ENCODE assay signal across 30 cellular contexts in the genomic region with DNA sequence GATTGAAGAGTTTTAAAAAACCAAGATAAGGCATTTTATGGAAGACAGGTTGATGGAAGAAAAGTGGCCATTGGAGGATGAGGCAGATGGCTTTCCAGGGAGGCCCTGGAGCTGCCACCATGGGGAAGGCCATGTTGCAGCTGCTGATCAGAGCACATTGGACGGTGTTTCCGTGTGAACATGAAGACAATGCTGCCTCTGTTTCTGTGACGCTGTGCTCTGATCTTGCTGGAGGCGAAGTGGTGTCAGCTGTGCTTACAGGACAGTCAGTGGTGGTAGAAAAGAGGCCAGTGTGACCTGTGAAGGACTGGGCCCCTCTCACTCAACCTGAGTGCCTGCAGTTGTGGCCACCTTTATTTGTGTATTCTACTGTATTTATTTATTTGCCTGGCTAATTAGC.
DNase-seq lines count a peak whose midpoint lies in the region; ATAC-seq and TF ChIP-seq lines count a peak whose summit lies in the region.
"Had no signal": no experiment of that assay in that cellular context is flagged by ENCODE, and none has a peak within 500 bp of the region (broad histone marks: within the 10 kb centered on the region; RNA-seq: fewer than 3 reads in every experiment).

No MANE protein-coding gene starts in this region.

- no peaks in the 10 kb centered on the region for H3K36me3 Mint-ChIP-seq in naive thymus-derived CD8-positive, alpha-beta T cell
- H3K36me3 Mint-ChIP-seq: activated CD8-positive, alpha-beta memory T cell treated with anti-CD3 and anti-CD28 coated beads, Interleukin-2, amount 10 ng/mL, durations not matched to agents 7 days and 5 days; CD4-positive, alpha-beta memory T cell; mesothelial cell of epicardium had no signal

- no peaks in the 10 kb centered on the region for H3K27me3 ChIP-seq in dorsolateral prefrontal cortex
- H3K27me3 ChIP-seq: body of pancreas, sigmoid colon had no signal

- peak in 4 of 56 donors; percentile 12 to 21 (median 18) for TF ChIP-seq CTCF in dorsolateral prefrontal cortex (IDR thresholded peaks at IDR 0.05 in 54 of 56, conservative IDR thresholded peaks at IDR 0.05 in 2 of 56; ENCODE audit: low read depth in 1 of 56, partially characterized antibody in 56 of 56)

- H3K4me3 ChIP-seq in dorsolateral prefrontal cortex, result no peak overlapping the region
- H3K4me3 ChIP-seq: body of pancreas, heart right ventricle, left ventricle myocardium inferior, sigmoid colon had no signal

- POLR2A ChIA-PET in naive thymus-derived CD8-positive, alpha-beta T cell (lab: Charles Lee), result no interaction called here

- peaks cover 14 to 48% (median 21%) of the 10 kb centered on the region in 5 donors for H3K27me3 Mint-ChIP-seq in naive thymus-derived CD8-positive, alpha-beta T cell

- peak; percentile 55 to 66 for DNase-seq in NCI-H526 (lab: John Stamatoyannopoulos, UW)
- DNase-seq in dorsolateral prefrontal cortex, result peak in 9 of 10 donors; percentile 24 to 77 (median 56)
- no peak for DNase-seq in left colon
- DNase-seq in putamen (ENCODE audit: low spot score), result peak; percentile 63
- no peak for DNase-seq in activated naive CD4-positive, alpha-beta T cell (lab: John Stamatoyannopoulos, UW)
- DNase-seq in naive thymus-derived CD8-positive, alpha-beta T cell, result no peak
- no peak for DNase-seq in germinal center (ENCODE audit: low spot score)
- no peak for DNase-seq in cerebellum (ENCODE audit: low spot score)
- DNase-seq: activated CD4-positive, alpha-beta T cell treated with anti-CD3 and anti-CD28 coated beads, Interleukin-2, amount 50 U/mL, for 1 hour; activated CD8-positive, alpha-beta memory T cell treated with anti-CD3 and anti-CD28 coated beads, Interleukin-2, amount 10 ng/mL, durations not matched to agents 7 days and 5 days; activated T-cell treated with anti-CD3 and anti-CD28 coated beads, Interleukin-2, amount 50 U/mL, for 48 hours; body of pancreas; CD4-positive, alpha-beta memory T cell; cerebellar nuclear complex; GOT3; heart right ventricle; left ventricle myocardium inferior; NCI-H187; NCI-H2171 treated with DMSO at 0.1 percent for 48 hours; NCI-H510A treated with DMSO at 0.1 percent for 48 hours; NK-92 treated with Interleukin-12 subunit alpha and Interleukin-12 subunit beta, amount 100 ng/mL, for 24 hours; PC-3; sigmoid colon; stimulated activated CD4-positive, alpha-beta T cell treated with anti-CD3 and anti-CD28 coated beads, Interleukin-15, amount 100 ng/mL, for 24 hours; stimulated activated naive CD4-positive, alpha-beta T cell had no signal

- no peaks in the 10 kb centered on the region for H3K9me3 Mint-ChIP-seq in naive thymus-derived CD8-positive, alpha-beta T cell
- H3K9me3 Mint-ChIP-seq: nephron had no signal

- intact Hi-C loops in dorsolateral prefrontal cortex (cut with DNase I), result no loop called here
- intact Hi-C loops in left colon (cut with DNase I, micrococcal nuclease), result no loop called here

- H3K4me1 Mint-ChIP-seq in naive thymus-derived CD8-positive, alpha-beta T cell, result no peaks in the 10 kb centered on the region
- H3K4me1 Mint-ChIP-seq: activated CD8-positive, alpha-beta memory T cell treated with anti-CD3 and anti-CD28 coated beads, Interleukin-2, amount 10 ng/mL, durations not matched to agents 7 days and 5 days; mesothelial cell of epicardium had no signal

- ATAC-seq in left colon, result peak; percentile 33
- ATAC-seq in naive thymus-derived CD8-positive, alpha-beta T cell, result no peak
- ATAC-seq: activated CD8-positive, alpha-beta memory T cell treated with anti-CD3 and anti-CD28 coated beads, Interleukin-2, amount 10 ng/mL, durations not matched to agents 7 days and 5 days; body of pancreas; heart right ventricle; PC-3; Right ventricle myocardium inferior had no signal

- no peak overlapping the region for H3K27ac Mint-ChIP-seq in naive thymus-derived CD8-positive, alpha-beta T cell
- H3K27ac Mint-ChIP-seq: activated CD8-positive, alpha-beta memory T cell treated with anti-CD3 and anti-CD28 coated beads, Interleukin-2, amount 10 ng/mL, durations not matched to agents 7 days and 5 days; CD4-positive, alpha-beta memory T cell; mesothelial cell of epicardium; nephron had no signal

- peak overlapping the region in 34 of 59 donors; percentile 0 to 75 (median 41) for H3K27ac ChIP-seq in dorsolateral prefrontal cortex
- H3K27ac ChIP-seq: body of pancreas, epithelial cell of prostate, heart right ventricle, left ventricle myocardium inferior, parathyroid adenoma, sigmoid colon had no signal

- H3K4me3 Mint-ChIP-seq in naive thymus-derived CD8-positive, alpha-beta T cell, result no peak overlapping the region
- H3K4me3 Mint-ChIP-seq: activated CD8-positive, alpha-beta memory T cell treated with anti-CD3 and anti-CD28 coated beads, Interleukin-2, amount 10 ng/mL, durations not matched to agents 7 days and 5 days; CD4-positive, alpha-beta memory T cell; mesothelial cell of epicardium; nephron had no signal

Comparison
In these comparisons a context has a peak if more than half of its experiments do, and no peak if none do; other contexts are left out.
1. DNase-seq: peak in NCI-H526 (2 of 2), dorsolateral prefrontal cortex (9 of 10) and putamen (single experiment); none in left colon (0 of 2), activated naive CD4-positive, alpha-beta T cell (0 of 4), naive thymus-derived CD8-positive, alpha-beta T cell (0 of 10), germinal center (single experiment) and cerebellum (single experiment).